In the genomic region with DNA sequence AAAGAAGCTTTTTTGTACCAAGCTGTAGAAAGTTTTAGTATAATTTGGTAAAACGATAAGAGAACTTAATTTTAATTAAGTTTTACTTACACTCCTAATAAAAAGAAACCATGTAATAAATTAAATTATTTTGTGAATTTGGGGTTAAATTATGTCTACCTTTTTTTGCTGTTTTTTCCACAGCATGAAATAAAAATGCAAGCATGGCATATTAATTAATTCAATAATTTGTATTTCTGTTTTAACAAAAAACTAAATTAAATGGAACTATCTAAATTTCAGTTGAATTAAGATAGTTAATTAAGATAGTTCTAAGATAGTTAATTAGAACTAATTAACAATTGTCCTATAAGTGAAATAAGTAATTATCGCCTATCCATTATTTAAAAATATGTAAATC, we compare ENCODE assay signal across 1 cellular context.
TF ChIP-seq lines count a peak whose summit lies in the region.

No MANE protein-coding gene starts in this region.

TF ChIP-seq in K562, 482 proteins besides CTCF, POLR2A, EP300 and RAD21 (continued from another document):
- TF ChIP-seq AFF1 (IDR thresholded peaks at IDR 0.05; ENCODE audit: low read depth in 1 of 2, partially characterized antibody in 2 of 2) = no peak
- no peak for TF ChIP-seq MBD2 (IDR thresholded peaks at IDR 0.05; ENCODE audit: borderline replicate concordance, low read depth)
- TF ChIP-seq MAFK (IDR thresholded peaks at IDR 0.05; ENCODE audit: low read length) = peak; percentile 14; the same call in 1 of the 2 replicates
- TF ChIP-seq HOXB6 (CRISPR knock-in tag; IDR thresholded peaks at IDR 0.05; ENCODE audit: borderline replicate concordance) = no peak
- no peak for TF ChIP-seq ZNF696 (CRISPR knock-in tag; conservative IDR thresholded peaks at IDR 0.05)
- TF ChIP-seq C11orf30 (IDR thresholded peaks at IDR 0.05; ENCODE audit: low read depth) = peak; percentile 49
- no peak for TF ChIP-seq YY1 (IDR thresholded peaks at IDR 0.05; ENCODE audit: borderline replicate concordance in 1 of 3, control insufficient read depth in 1 of 3, extremely low read depth in 1 of 3, insufficient read depth in 3 of 3, insufficient read length in 1 of 3, insufficient replicate concordance in 2 of 3, low read depth in 1 of 3, low read length in 2 of 3)
- no peak for TF ChIP-seq GATA2 (CRISPR knock-in tag; IDR thresholded peaks at IDR 0.05)
- no peak for TF ChIP-seq SIN3B (IDR thresholded peaks at IDR 0.05; ENCODE audit: low read depth)
- no peak for TF ChIP-seq IRF2 (CRISPR knock-in tag; IDR thresholded peaks at IDR 0.05)
TF ChIP-seq in K562: peak in this region for 4.
